Comparison of ENCODE assay signal across 19 cellular contexts in genomic region chr1:54867717-54868057, GRCh38.
"Had no signal": no experiment of that assay in that cellular context is flagged by ENCODE, and none has a peak within 500 bp of the region (broad histone marks: within the 10 kb centered on the region; RNA-seq: fewer than 3 reads in every experiment).

No MANE protein-coding gene starts in this region.

- H2AFZ ChIP-seq: parathyroid adenoma had no signal

- H3K27ac ChIP-seq: epithelial cell of prostate, esophagus muscularis mucosa, gastrocnemius medialis, parathyroid adenoma, spleen, testis, tibial nerve had no signal

- H3K4me1 ChIP-seq: esophagus muscularis mucosa, gastrocnemius medialis, parathyroid adenoma, prostate gland, spleen, testis, tibial nerve had no signal

- H3K27me3 ChIP-seq: esophagus muscularis mucosa, gastrocnemius medialis, spleen, testis, tibial nerve had no signal

- ATAC-seq: effector memory CD8-positive, alpha-beta T cell; gastrocnemius medialis; natural killer cell treated with Interleukin-12 subunit alpha and Interleukin-12 subunit beta and Interleukin-15 and Interleukin-18, amount 100 ng/mL, for 72 hours; sciatic nerve; stimulated activated memory B cell treated with anti-CD40 and anti-IgM and Interleukin-4, amounts not matched to agents 10 μg/mL and 1 μg/mL and 100 μg/mL, for 72 hours; stimulated activated naive CD8-positive, alpha-beta T cell treated with anti-CD3 and anti-CD28 coated beads, Interleukin-15, amount 100 ng/mL, for 72 hours had no signal

- H3K9me3 ChIP-seq: esophagus muscularis mucosa, gastrocnemius medialis, prostate gland, spleen, testis, tibial nerve had no signal

- H3K79me2 ChIP-seq: parathyroid adenoma had no signal

- H3K36me3 ChIP-seq: prostate gland had no signal

- DNase-seq: effector memory CD8-positive, alpha-beta T cell; gastrocnemius medialis; left colon; midbrain; retina; spleen; stimulated activated CD4-positive, alpha-beta T cell treated with anti-CD3 and anti-CD28 coated beads, Interleukin-15, amount 100 ng/mL, for 24 hours; stimulated activated CD4-positive, alpha-beta T cell treated with anti-CD3 and anti-CD28 coated beads, Interleukin-1b, Interleukin-23, amount 100 ng/mL, for 48 hours; stimulated activated CD4-positive, alpha-beta T cell treated with anti-CD3 and anti-CD28 coated beads, Interleukin-4, amount 100 ng/mL, for 24 hours; stimulated activated naive CD8-positive, alpha-beta T cell treated with anti-CD3 and anti-CD28 coated beads, Interleukin-15, amount 100 ng/mL, for 72 hours; testis had no signal

- H3K4me3 ChIP-seq: esophagus muscularis mucosa, gastrocnemius medialis, prostate gland, spleen, testis, tibial nerve had no signal
